ENCODE assay signal across 26 cellular contexts in genomic region chr15:58026051-58026450, GRCh38.
"Had no signal": no experiment of that assay in that cellular context is flagged by ENCODE, and none has a peak within 500 bp of the region (broad histone marks: within the 10 kb centered on the region; RNA-seq: fewer than 3 reads in every experiment).

No MANE protein-coding gene starts in this region.

- H3K9me3 ChIP-seq: prostate gland, testis had no signal

- H3K27me3 ChIP-seq: esophagus squamous epithelium, gastrocnemius medialis, neural progenitor cell, sigmoid colon, stomach, testis, tibial artery had no signal

- H3K27me3 Mint-ChIP-seq: dendritic cell treated with granulocyte-macrophage colony-stimulating factor and Interleukin-4, amounts not matched to agents 40 ng/mL and 50 ng/mL, for 4 days had no signal

- H3K4me3 ChIP-seq: esophagus squamous epithelium, gastrocnemius medialis, lung, mucosa of descending colon, neural progenitor cell, prostate gland, sigmoid colon, stomach, testis, tibial artery had no signal

- ATAC-seq: gastrocnemius medialis; left lobe of liver; mucosa of descending colon; naive thymus-derived CD4-positive, alpha-beta T cell; right cardiac atrium; stimulated activated effector memory CD8-positive, alpha-beta T cell treated with anti-CD3 and anti-CD28 coated beads, Interleukin-12 subunit alpha, Interleukin-12 subunit beta, amount 100 ng/mL, for 72 hours had no signal

- H3K36me3 Mint-ChIP-seq: neural progenitor cell; stimulated activated effector memory CD8-positive, alpha-beta T cell treated with anti-CD3 and anti-CD28 coated beads, Interleukin-12 subunit alpha, Interleukin-12 subunit beta, amount 100 ng/mL, for 72 hours; type B pancreatic cell had no signal

- DNase-seq: effector memory CD4-positive, alpha-beta T cell; esophagus squamous epithelium; foreskin fibroblast; gastrocnemius medialis; head of caudate nucleus; mesenchymal stem cell; naive thymus-derived CD4-positive, alpha-beta T cell; stimulated activated CD4-positive, alpha-beta T cell treated with anti-CD3 and anti-CD28 coated beads, Interleukin-2, amount 100 ng/mL, for 24 hours; stimulated activated CD4-positive, alpha-beta T cell treated with anti-CD3 and anti-CD28 coated beads, Interleukin-4, amount 100 ng/mL, for 24 hours; stimulated activated naive CD4-positive, alpha-beta T cell treated with Interleukin-2 at 50 U/mL for 16 hours; stomach; substantia nigra; testis; tibial artery had no signal

- H3K27ac ChIP-seq: esophagus squamous epithelium, gastrocnemius medialis, neural progenitor cell, prostate gland, sigmoid colon, stomach, testis, tibial artery had no signal

- H3K9ac ChIP-seq: neural progenitor cell had no signal

- H3K4me3 Mint-ChIP-seq: dendritic cell treated with granulocyte-macrophage colony-stimulating factor and Interleukin-4, amounts not matched to agents 40 ng/mL and 50 ng/mL, for 4 days; mesothelial cell of epicardium; naive thymus-derived CD4-positive, alpha-beta T cell; nephron; neural progenitor cell; stimulated activated effector memory CD8-positive, alpha-beta T cell treated with anti-CD3 and anti-CD28 coated beads, Interleukin-12 subunit alpha, Interleukin-12 subunit beta, amount 100 ng/mL, for 72 hours; type B pancreatic cell had no signal

- H3K4me1 ChIP-seq: esophagus squamous epithelium, gastrocnemius medialis, neural progenitor cell, prostate gland, sigmoid colon, stomach, testis, tibial artery had no signal

- H3K27ac Mint-ChIP-seq: dendritic cell treated with granulocyte-macrophage colony-stimulating factor and Interleukin-4, amounts not matched to agents 40 ng/mL and 50 ng/mL, for 4 days; mesothelial cell of epicardium; naive thymus-derived CD4-positive, alpha-beta T cell; nephron; neural progenitor cell; stimulated activated effector memory CD8-positive, alpha-beta T cell treated with anti-CD3 and anti-CD28 coated beads, Interleukin-12 subunit alpha, Interleukin-12 subunit beta, amount 100 ng/mL, for 72 hours; type B pancreatic cell had no signal

- H3K4me1 Mint-ChIP-seq: mesothelial cell of epicardium; naive thymus-derived CD4-positive, alpha-beta T cell; neural progenitor cell; stimulated activated effector memory CD8-positive, alpha-beta T cell treated with anti-CD3 and anti-CD28 coated beads, Interleukin-12 subunit alpha, Interleukin-12 subunit beta, amount 100 ng/mL, for 72 hours had no signal

- H3K36me3 ChIP-seq: esophagus squamous epithelium, gastrocnemius medialis, neural progenitor cell, prostate gland, sigmoid colon, stomach, tibial artery had no signal
